Comparison of ENCODE assay signal across 1 cellular context in the genomic region with DNA sequence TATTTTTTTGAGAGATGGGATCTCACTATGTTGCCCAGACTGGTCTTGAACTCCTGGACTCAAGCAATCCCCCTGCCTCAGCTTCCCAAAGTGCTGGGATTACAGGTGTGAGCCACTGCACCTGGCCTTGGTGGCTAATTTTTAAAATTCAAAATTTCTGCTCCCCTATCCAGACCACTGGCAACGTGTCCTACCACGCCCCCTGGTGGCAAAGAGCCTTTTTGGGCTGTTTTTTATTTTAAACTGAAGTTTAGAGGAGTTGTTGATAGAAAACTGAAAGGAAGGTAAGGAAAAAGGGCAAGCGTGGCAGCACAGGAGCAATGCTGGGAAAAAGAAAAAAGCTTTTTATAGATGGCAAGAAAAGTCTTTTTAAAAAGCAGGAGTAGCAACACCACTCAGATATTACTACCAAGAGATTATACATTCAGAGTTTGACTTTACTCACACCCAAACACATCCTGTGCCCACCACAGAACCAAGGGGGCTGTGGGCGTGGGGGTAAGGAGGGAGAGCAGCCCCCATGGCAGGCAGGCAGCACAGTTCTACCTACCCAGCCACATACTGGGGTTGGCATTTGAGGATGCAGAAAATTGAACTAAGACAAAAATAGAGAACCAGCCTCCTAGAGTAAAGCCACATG.
A peak's percentile ranks its signal among the peaks of the same experiment; 100 is the strongest.
TF ChIP-seq lines count a peak whose summit lies in the region.

No MANE protein-coding gene starts in this region.

TF ChIP-seq in GM12878, 131 proteins besides CTCF, POLR2A, EP300 and RAD21:
- TF ChIP-seq TCF12 (IDR thresholded peaks at IDR 0.05; ENCODE audit: low read depth, low read length) = no peak
- peak; percentile 56; the same call in 1 of the 2 replicates for TF ChIP-seq SMC3 (IDR thresholded peaks at IDR 0.05; ENCODE audit: borderline replicate concordance, low read length)
